Comparison of ENCODE assay signal across 1 cellular context in the genomic region with DNA sequence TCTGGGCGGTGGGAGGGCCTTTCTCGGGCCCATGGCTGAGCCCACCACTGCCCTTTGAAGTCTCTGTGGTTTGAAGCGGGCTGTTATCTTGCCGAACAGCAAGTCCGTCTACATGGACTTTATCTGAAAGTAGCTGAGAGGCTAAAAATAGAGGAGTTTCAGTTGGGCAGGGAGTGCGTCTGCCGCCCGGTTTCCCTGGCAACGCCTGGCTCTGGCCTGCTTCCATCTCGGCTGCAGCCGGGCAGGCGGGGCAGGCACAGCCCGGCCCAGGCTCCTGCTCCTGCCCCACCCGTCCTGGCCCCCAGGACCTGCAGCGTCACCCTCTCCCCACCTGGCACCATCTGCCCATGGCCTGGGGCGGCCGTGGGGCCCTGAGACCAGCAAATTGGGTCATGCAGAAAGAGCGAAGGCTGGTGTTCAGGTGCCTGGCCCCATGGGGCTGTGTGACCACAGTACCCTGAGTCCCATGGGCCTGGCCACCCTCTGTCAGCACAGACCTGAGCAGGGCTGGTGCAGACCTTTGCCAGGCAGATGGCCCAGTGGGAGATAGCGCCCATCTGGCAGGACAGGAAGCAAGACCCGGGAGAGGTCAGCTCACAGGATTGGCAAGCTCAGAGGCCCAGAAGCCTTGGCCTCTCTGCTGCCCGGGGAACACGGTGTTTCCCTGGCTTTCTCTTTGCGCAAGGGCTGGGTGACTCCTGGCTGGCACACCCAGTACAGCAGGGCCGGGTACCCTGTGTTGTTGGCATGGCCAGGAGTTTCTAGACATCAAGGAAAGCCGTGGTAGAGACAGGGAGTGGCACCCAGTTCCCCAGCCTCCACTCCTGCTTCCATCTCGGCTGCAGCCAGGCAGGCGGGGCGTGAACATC.
TF ChIP-seq lines count a peak whose summit lies in the region.

No MANE protein-coding gene starts in this region.

TF ChIP-seq in HepG2, 621 proteins besides CTCF, POLR2A, EP300 and RAD21 (continued from another document):
- TF ChIP-seq, protein P1, sequence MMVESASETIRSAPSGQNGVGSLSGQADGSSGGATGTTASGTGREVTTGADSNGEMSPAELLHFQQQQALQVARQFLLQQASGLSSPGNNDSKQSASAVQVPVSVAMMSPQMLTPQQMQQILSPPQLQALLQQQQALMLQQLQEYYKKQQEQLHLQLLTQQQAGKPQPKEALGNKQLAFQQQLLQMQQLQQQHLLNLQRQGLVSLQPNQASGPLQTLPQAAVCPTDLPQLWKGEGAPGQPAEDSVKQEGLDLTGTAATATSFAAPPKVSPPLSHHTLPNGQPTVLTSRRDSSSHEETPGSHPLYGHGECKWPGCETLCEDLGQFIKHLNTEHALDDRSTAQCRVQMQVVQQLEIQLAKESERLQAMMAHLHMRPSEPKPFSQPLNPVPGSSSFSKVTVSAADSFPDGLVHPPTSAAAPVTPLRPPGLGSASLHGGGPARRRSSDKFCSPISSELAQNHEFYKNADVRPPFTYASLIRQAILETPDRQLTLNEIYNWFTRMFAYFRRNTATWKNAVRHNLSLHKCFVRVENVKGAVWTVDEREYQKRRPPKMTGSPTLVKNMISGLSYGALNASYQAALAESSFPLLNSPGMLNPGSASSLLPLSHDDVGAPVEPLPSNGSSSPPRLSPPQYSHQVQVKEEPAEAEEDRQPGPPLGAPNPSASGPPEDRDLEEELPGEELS (CRISPR knock-in tag; IDR thresholded peaks at IDR 0.05), result no peak
- TF ChIP-seq AGO1 (IDR thresholded peaks at IDR 0.05; ENCODE audit: low read depth, low read length, poor library complexity, severe bottlenecking) (no peak), ZNF878 (CRISPR knock-in tag; IDR thresholded peaks at IDR 0.05) (no peak), ZNF124 (CRISPR knock-in tag; IDR thresholded peaks at IDR 0.05) (no peak), ZNF780A (CRISPR knock-in tag; IDR thresholded peaks at IDR 0.05) (no peak), ZNF761 (CRISPR knock-in tag; conservative IDR thresholded peaks at IDR 0.05) (no peak), MLLT10 (CRISPR knock-in tag; IDR thresholded peaks at IDR 0.05) (no peak), SPEN (CRISPR knock-in tag; IDR thresholded peaks at IDR 0.05; ENCODE audit: low read depth) (no peak), EZH2 (conservative IDR thresholded peaks at IDR 0.05; ENCODE audit: low read depth, low read length) (0 out of 2 replicates have a peak, but pooled peaks have one; percentile 37), HDAC1 (CRISPR knock-in tag; IDR thresholded peaks at IDR 0.05) (peak; percentile 27; the same call in 1 of the 2 replicates), RBM39 (IDR thresholded peaks at IDR 0.05; ENCODE audit: low read depth, low read length, poor library complexity, severe bottlenecking) (peak; percentile 59), DPF2 (CRISPR knock-in tag; IDR thresholded peaks at IDR 0.05; ENCODE audit: borderline replicate concordance, low read depth) (no peak), FOXM1 (CRISPR knock-in tag; IDR thresholded peaks at IDR 0.05) (no peak), ZSCAN21 (CRISPR knock-in tag; IDR thresholded peaks at IDR 0.05; ENCODE audit: borderline replicate concordance) (0 out of 2 replicates have a peak, but pooled peaks have one; percentile 14), ZNF329 (CRISPR knock-in tag; IDR thresholded peaks at IDR 0.05; ENCODE audit: low read depth) (no peak), ZNF616 (CRISPR knock-in tag; IDR thresholded peaks at IDR 0.05; ENCODE audit: low read depth) (no peak), MED8 (CRISPR knock-in tag; IDR thresholded peaks at IDR 0.05; ENCODE audit: insufficient replicate concordance) (no peak), RBAK (CRISPR knock-in tag; IDR thresholded peaks at IDR 0.05) (no peak), ADNP (CRISPR knock-in tag; IDR thresholded peaks at IDR 0.05) (no peak), ZSCAN22 (CRISPR knock-in tag; IDR thresholded peaks at IDR 0.05) (no peak), NBN (conservative IDR thresholded peaks at IDR 0.05) (no peak), ZNF790 (CRISPR knock-in tag; IDR thresholded peaks at IDR 0.05; ENCODE audit: borderline replicate concordance) (no peak)
- TF ChIP-seq, protein P2, sequence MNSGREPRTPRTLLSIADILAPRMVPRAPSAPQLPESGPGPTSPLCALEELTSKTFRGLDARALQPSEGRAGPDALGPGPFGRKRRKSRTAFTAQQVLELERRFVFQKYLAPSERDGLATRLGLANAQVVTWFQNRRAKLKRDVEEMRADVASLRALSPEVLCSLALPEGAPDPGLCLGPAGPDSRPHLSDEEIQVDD (CRISPR knock-in tag; IDR thresholded peaks at IDR 0.05; ENCODE audit: borderline replicate concordance), result no peak
- TF ChIP-seq, protein P3, sequence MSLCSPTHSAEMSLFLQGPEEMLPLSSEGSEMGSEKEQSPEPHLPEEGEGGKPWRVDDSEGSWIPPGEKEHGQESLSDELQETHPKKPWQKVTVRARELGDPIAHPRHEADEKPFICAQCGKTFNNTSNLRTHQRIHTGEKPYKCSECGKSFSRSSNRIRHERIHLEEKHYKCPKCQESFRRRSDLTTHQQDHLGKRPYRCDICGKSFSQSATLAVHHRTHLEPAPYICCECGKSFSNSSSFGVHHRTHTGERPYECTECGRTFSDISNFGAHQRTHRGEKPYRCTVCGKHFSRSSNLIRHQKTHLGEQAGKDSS (CRISPR knock-in tag; IDR thresholded peaks at IDR 0.05; ENCODE audit: borderline replicate concordance, low read depth), result no peak
- TF ChIP-seq, protein P4, sequence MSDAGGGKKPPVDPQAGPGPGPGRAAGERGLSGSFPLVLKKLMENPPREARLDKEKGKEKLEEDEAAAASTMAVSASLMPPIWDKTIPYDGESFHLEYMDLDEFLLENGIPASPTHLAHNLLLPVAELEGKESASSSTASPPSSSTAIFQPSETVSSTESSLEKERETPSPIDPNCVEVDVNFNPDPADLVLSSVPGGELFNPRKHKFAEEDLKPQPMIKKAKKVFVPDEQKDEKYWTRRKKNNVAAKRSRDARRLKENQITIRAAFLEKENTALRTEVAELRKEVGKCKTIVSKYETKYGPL (CRISPR knock-in tag; IDR thresholded peaks at IDR 0.05), result no peak
- TF ChIP-seq, protein P5, sequence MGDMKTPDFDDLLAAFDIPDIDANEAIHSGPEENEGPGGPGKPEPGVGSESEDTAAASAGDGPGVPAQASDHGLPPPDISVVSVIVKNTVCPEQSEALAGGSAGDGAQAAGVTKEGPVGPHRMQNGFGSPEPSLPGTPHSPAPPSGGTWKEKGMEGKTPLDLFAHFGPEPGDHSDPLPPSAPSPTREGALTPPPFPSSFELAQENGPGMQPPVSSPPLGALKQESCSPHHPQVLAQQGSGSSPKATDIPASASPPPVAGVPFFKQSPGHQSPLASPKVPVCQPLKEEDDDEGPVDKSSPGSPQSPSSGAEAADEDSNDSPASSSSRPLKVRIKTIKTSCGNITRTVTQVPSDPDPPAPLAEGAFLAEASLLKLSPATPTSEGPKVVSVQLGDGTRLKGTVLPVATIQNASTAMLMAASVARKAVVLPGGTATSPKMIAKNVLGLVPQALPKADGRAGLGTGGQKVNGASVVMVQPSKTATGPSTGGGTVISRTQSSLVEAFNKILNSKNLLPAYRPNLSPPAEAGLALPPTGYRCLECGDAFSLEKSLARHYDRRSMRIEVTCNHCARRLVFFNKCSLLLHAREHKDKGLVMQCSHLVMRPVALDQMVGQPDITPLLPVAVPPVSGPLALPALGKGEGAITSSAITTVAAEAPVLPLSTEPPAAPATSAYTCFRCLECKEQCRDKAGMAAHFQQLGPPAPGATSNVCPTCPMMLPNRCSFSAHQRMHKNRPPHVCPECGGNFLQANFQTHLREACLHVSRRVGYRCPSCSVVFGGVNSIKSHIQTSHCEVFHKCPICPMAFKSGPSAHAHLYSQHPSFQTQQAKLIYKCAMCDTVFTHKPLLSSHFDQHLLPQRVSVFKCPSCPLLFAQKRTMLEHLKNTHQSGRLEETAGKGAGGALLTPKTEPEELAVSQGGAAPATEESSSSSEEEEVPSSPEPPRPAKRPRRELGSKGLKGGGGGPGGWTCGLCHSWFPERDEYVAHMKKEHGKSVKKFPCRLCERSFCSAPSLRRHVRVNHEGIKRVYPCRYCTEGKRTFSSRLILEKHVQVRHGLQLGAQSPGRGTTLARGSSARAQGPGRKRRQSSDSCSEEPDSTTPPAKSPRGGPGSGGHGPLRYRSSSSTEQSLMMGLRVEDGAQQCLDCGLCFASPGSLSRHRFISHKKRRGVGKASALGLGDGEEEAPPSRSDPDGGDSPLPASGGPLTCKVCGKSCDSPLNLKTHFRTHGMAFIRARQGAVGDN (CRISPR knock-in tag; IDR thresholded peaks at IDR 0.05), result peak; percentile 10; the same call in 1 of the 2 replicates
- TF ChIP-seq, protein P6, sequence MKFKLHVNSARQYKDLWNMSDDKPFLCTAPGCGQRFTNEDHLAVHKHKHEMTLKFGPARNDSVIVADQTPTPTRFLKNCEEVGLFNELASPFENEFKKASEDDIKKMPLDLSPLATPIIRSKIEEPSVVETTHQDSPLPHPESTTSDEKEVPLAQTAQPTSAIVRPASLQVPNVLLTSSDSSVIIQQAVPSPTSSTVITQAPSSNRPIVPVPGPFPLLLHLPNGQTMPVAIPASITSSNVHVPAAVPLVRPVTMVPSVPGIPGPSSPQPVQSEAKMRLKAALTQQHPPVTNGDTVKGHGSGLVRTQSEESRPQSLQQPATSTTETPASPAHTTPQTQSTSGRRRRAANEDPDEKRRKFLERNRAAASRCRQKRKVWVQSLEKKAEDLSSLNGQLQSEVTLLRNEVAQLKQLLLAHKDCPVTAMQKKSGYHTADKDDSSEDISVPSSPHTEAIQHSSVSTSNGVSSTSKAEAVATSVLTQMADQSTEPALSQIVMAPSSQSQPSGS (CRISPR knock-in tag; IDR thresholded peaks at IDR 0.05), result no peak
- TF ChIP-seq, protein P7, sequence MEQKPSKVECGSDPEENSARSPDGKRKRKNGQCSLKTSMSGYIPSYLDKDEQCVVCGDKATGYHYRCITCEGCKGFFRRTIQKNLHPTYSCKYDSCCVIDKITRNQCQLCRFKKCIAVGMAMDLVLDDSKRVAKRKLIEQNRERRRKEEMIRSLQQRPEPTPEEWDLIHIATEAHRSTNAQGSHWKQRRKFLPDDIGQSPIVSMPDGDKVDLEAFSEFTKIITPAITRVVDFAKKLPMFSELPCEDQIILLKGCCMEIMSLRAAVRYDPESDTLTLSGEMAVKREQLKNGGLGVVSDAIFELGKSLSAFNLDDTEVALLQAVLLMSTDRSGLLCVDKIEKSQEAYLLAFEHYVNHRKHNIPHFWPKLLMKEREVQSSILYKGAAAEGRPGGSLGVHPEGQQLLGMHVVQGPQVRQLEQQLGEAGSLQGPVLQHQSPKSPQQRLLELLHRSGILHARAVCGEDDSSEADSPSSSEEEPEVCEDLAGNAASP (CRISPR knock-in tag; IDR thresholded peaks at IDR 0.05; ENCODE audit: borderline replicate concordance), result no peak
TF ChIP-seq in HepG2: peak in this region for 25.
